In genomic region chr12:10362828-10363664, GRCh38 we compare ENCODE assay signal across 9 cellular contexts. TPM values are rescaled to one million over a fixed set of nuclear protein-coding genes. Genes with fewer than 3 reads are reported as not detected.
DNase-seq lines count a peak whose midpoint lies in the region; ATAC-seq and TF ChIP-seq lines count a peak whose summit lies in the region.
"Had no signal": no experiment of that assay in that cellular context is flagged by ENCODE, and none has a peak within 500 bp of the region (broad histone marks: within the 10 kb centered on the region; RNA-seq: fewer than 3 reads in every experiment).

No MANE protein-coding gene starts in this region.

- H3K9ac ChIP-seq in HUES6 (ENCODE audit: low read length): peak overlapping the region; percentile 25
- peak overlapping the region; percentile 89 for H3K9ac ChIP-seq in mammary epithelial cell (ENCODE audit: insufficient read depth, low read length)
- peak overlapping the region; percentile 74 to 96 for H3K9ac ChIP-seq in mucosa of rectum (ENCODE audit: low read depth in 1 of 2, low read length in 2 of 2)

- H3K27me3 ChIP-seq in HUES6 (ENCODE audit: control insufficient read depth, insufficient read depth, low read length) (no peaks in the 10 kb centered on the region), mammary epithelial cell (ENCODE audit: insufficient read depth, low read length) (no peaks in the 10 kb centered on the region), mucosa of rectum (ENCODE audit: control insufficient read depth in 2 of 2, insufficient read depth in 2 of 2, low read length in 2 of 2) (no peaks in the 10 kb centered on the region)

- H3K27ac ChIP-seq in HUES6 (ENCODE audit: low read depth, low read length): peak overlapping the region; percentile 21; the same call in 1 of the 2 replicates
- H3K27ac ChIP-seq in mammary epithelial cell (ENCODE audit: insufficient read depth, low read depth, low read length): peak overlapping the region; percentile 90
- peak overlapping the region; percentile 88 to 98 for H3K27ac ChIP-seq in mucosa of rectum (ENCODE audit: low read depth in 2 of 2, low read length in 2 of 2)

- 9% methylated on average over 7 of the region's 9 CpGs for WGBS in mammary epithelial cell (ENCODE audit: low coverage, missing lambda C conversion rate)

- intact Hi-C loops in mammary epithelial cell (cut with micrococcal nuclease): loop anchor here (10.0 kb wide), 1 partner anchor 362 kb away; the partner anchor contains the start of gene YBX3

- dilution Hi-C loops in mammary epithelial cell (cut with HindIII; ENCODE audit: low sequenced_read_pairs): no loop called here

- ATAC-seq in HG03457 (IDR thresholded peaks at IDR 0.05; ENCODE audit: unreplicated experiment): no peak
- ATAC-seq in GM21367 (IDR thresholded peaks at IDR 0.05; ENCODE audit: unreplicated experiment): no peak

- peak overlapping the region; percentile 88 for H2AFZ ChIP-seq in mammary epithelial cell (ENCODE audit: low read depth, low read length)

- CTCF ChIA-PET in mammary epithelial cell (lab: Charles Lee; ENCODE audit: low non-redundant PET): no interaction called here

- peak overlapping the region; percentile 58; the same call in 1 of the 2 replicates for H3K4me3 ChIP-seq in HUES6 (ENCODE audit: low read depth, low read length)
- peak overlapping the region; percentile 52 to 65 (median 61) for H3K4me3 ChIP-seq in mammary epithelial cell (replicated peaks in 1 of 3; ENCODE audit: insufficient read depth in 1 of 3, low read depth in 2 of 3, low read length in 3 of 3)
- peak overlapping the region; percentile 90 to 92 for H3K4me3 ChIP-seq in mucosa of rectum (ENCODE audit: low read length in 2 of 2)

- DNase-seq in ACHN: peak; percentile 77
- peak; percentile 58 for DNase-seq in mammary epithelial cell
- DNase-seq in cerebellum (ENCODE audit: low spot score): no peak
- no peak for DNase-seq in AG08395 (ENCODE audit: low spot score)
- DNase-seq: activated gamma-delta T cell had no signal

- peaks cover 6% of the 10 kb centered on the region for H3K79me2 ChIP-seq in mammary epithelial cell (ENCODE audit: insufficient read depth, low read length)

- no peak for TF ChIP-seq CTCF in mammary epithelial cell (conservative IDR thresholded peaks at IDR 0.05 in 1 of 2, IDR thresholded peaks at IDR 0.05 in 1 of 2; ENCODE audit: extremely low read depth in 1 of 2, insufficient read depth in 1 of 2, low read depth in 1 of 2, low read length in 2 of 2)

- no TSS peak for BruUV-seq in mammary epithelial cell (replicated peaks; lab: Mats Ljungman, UMichigan)

- H3K36me3 ChIP-seq in HUES6 (ENCODE audit: control insufficient read depth, insufficient read depth, low read length): no peaks in the 10 kb centered on the region
- H3K36me3 ChIP-seq in mammary epithelial cell (ENCODE audit: insufficient read depth, low read length): no peaks in the 10 kb centered on the region
- no peaks in the 10 kb centered on the region for H3K36me3 ChIP-seq in mucosa of rectum (ENCODE audit: control insufficient read depth in 2 of 2, insufficient read depth in 2 of 2, low read length in 2 of 2)

- H4K20me1 ChIP-seq in mammary epithelial cell (ENCODE audit: insufficient read depth, low read length): no peaks in the 10 kb centered on the region

- H3K4me1 ChIP-seq in HUES6 (ENCODE audit: control insufficient read depth, insufficient read depth, low read length) (peaks cover 53% of the 10 kb centered on the region), mammary epithelial cell (ENCODE audit: insufficient read depth, low read length) (peaks cover 51% of the 10 kb centered on the region), mucosa of rectum (ENCODE audit: control insufficient read depth in 2 of 2, insufficient read depth in 2 of 2, low read length in 2 of 2) (peaks cover 32 to 35% of the 10 kb centered on the region in 2 donors)

- H3K4me2 ChIP-seq in mammary epithelial cell (ENCODE audit: insufficient read depth, low read depth, low read length): peak overlapping the region; percentile 86

- in situ Hi-C loops in ACHN (cut with HindIII; ENCODE audit: low pct_ligation_motif_present, low pct_unique_long_range_greater_than_20kb, low sequenced_read_pairs) (no loop called here), mammary epithelial cell (cut with MboI; ENCODE audit: low sequenced_read_pairs in 2 of 2) (no loop called here)

- H3K9me3 ChIP-seq in HUES6 (ENCODE audit: control insufficient read depth, insufficient read depth, low read depth, low read length) (peaks cover 11% of the 10 kb centered on the region), mammary epithelial cell (replicated peaks; ENCODE audit: insufficient read depth, low read length) (peaks cover 7% of the 10 kb centered on the region), mucosa of rectum (ENCODE audit: control insufficient read depth in 2 of 2, low read length in 2 of 2) (no peaks in the 10 kb centered on the region)

RNA-seq across cellular contexts. Expression of gene KLRK1, which starts 26.8 kb away (rescaled TPM):
- total RNA-seq in mammary epithelial cell (not detected), cerebellum (0.73 TPM)
- not detected for polyA plus RNA-seq in mammary epithelial cell
- not detected for polyA minus RNA-seq in mammary epithelial cell

RNA-seq across cellular contexts. Expression of gene KLRC4, which starts 46.5 kb away (rescaled TPM):
- total RNA-seq in mammary epithelial cell (not detected), cerebellum (0.64 TPM)
- not detected for polyA plus RNA-seq in mammary epithelial cell
- polyA minus RNA-seq in mammary epithelial cell: not detected

RNA-seq across cellular contexts. Expression of gene KLRD1, which starts 55.4 kb away (rescaled TPM):
- total RNA-seq in mammary epithelial cell (under 1 TPM in 1 of 2 donors, not detected in 1; 0.33 TPM), cerebellum (0.27 TPM)
- not detected for polyA plus RNA-seq in mammary epithelial cell
- polyA minus RNA-seq in mammary epithelial cell: not detected

RNA-seq across cellular contexts. Expression of gene KLRC3, which starts 57.3 kb away (rescaled TPM):
- total RNA-seq in mammary epithelial cell (not detected), cerebellum (5.7 TPM)
- not detected for polyA plus RNA-seq in mammary epithelial cell
- not detected for polyA minus RNA-seq in mammary epithelial cell

Comparison
In these comparisons a context has a peak if more than half of its experiments do, and no peak if none do; other contexts are left out.
1. DNase-seq: peak in ACHN (single experiment) and mammary epithelial cell (single experiment); none in cerebellum (single experiment) and AG08395 (single experiment).
2. H3K27ac ChIP-seq: peak in every context shown above with its lines; median percentile 93 in mucosa of rectum; 90 in mammary epithelial cell; 21 in HUES6.
3. H3K9ac ChIP-seq: peak in every context shown above with its lines; median percentile 89 in mammary epithelial cell; 85 in mucosa of rectum; 25 in HUES6.
4. Peak in every context shown above with its lines, with median percentiles within 50 percentile points of each other: H3K4me3 ChIP-seq.